In genomic region chrX:41389311-41389888, GRCh38 we compare ENCODE assay signal across 23 cellular contexts. TPM values are rescaled to one million over a fixed set of nuclear protein-coding genes. Genes with fewer than 3 reads are reported as not detected.
DNase-seq lines count a peak whose midpoint lies in the region; ATAC-seq, FAIRE-seq and TF ChIP-seq lines count a peak whose summit lies in the region.
"Had no signal": no experiment of that assay in that cellular context is flagged by ENCODE, and none has a peak within 500 bp of the region (broad histone marks: within the 10 kb centered on the region; RNA-seq: fewer than 3 reads in every experiment).

No MANE protein-coding gene starts in this region.

- POLR2A ChIA-PET in activated CD4-positive, alpha-beta T cell treated with anti-CD3 and anti-CD28 coated beads, Interleukin-2, amount 10 ng/mL, durations not matched to agents 7 days and 5 days (lab: Charles Lee), result no interaction called here

- DNase-seq in activated CD4-positive, alpha-beta T cell treated with anti-CD3 and anti-CD28 coated beads, Interleukin-2, amount 10 ng/mL, durations not matched to agents 7 days and 5 days, result no peak
- no peak for DNase-seq in activated CD4-positive, alpha-beta T cell treated with anti-CD3 and anti-CD28 coated beads, Interleukin-2, amount 50 U/mL, for 4 hours
- peak; percentile 63 for DNase-seq in mucosa of gallbladder (ENCODE audit: low spot score)
- no peak for DNase-seq in osteocyte (ENCODE audit: extremely low spot score, unreplicated experiment)
- DNase-seq in CD1c-positive myeloid dendritic cell (ENCODE audit: extremely low spot score), result no peak
- DNase-seq: CD8-positive, alpha-beta T cell; DMS79 treated with DMSO at 0.1 percent for 48 hours; GOT3; MV-4-11; NCI-H1436; NCI-H2029 treated with DMSO at 0.1 percent for 48 hours; NCI-H510A; NCI-H774; PC-9 had no signal

- FAIRE-seq in colon (lab: Jason Lieb, UNC), result peak; percentile 45
- FAIRE-seq: D721Med had no signal

- H3K4me1 Mint-ChIP-seq in activated CD4-positive, alpha-beta T cell treated with anti-CD3 and anti-CD28 coated beads, Interleukin-2, amount 10 ng/mL, durations not matched to agents 7 days and 5 days, result peaks cover 9% of the 10 kb centered on the region
- H3K4me1 Mint-ChIP-seq in osteocyte (ENCODE audit: unreplicated experiment), result no peaks in the 10 kb centered on the region

- CTCF ChIA-PET in activated CD4-positive, alpha-beta T cell treated with anti-CD3 and anti-CD28 coated beads, Interleukin-2, amount 10 ng/mL, durations not matched to agents 7 days and 5 days (lab: Charles Lee), result interaction anchor here (2.7 kb wide), 1 partner anchor 10 kb away, joined by 9 read pairs; no protein-coding TSS in a partner anchor

- ATAC-seq in GM18511 (IDR thresholded peaks at IDR 0.05; ENCODE audit: unreplicated experiment), result no peak
- ATAC-seq: CD8-positive, alpha-beta T cell; Right ventricle myocardium inferior had no signal

- H3K9me3 Mint-ChIP-seq in activated CD4-positive, alpha-beta T cell treated with anti-CD3 and anti-CD28 coated beads, Interleukin-2, amount 10 ng/mL, durations not matched to agents 7 days and 5 days, result no peaks in the 10 kb centered on the region
- H3K9me3 Mint-ChIP-seq in osteocyte (ENCODE audit: unreplicated experiment), result peaks cover 4% of the 10 kb centered on the region
- H3K9me3 Mint-ChIP-seq: CD8-positive, alpha-beta T cell had no signal

- TF ChIP-seq CTCF in osteocyte (IDR thresholded peaks at IDR 0.05), result no peak

- H3K27ac ChIP-seq in urinary bladder (ENCODE audit: low read depth), result peak overlapping the region; percentile 2
- H3K27ac ChIP-seq: 22Rv1, PC-9 had no signal

- 83% methylated on average over 6 of the region's 6 CpGs for WGBS in urinary bladder

- H3K4me3 Mint-ChIP-seq in activated CD4-positive, alpha-beta T cell treated with anti-CD3 and anti-CD28 coated beads, Interleukin-2, amount 10 ng/mL, durations not matched to agents 7 days and 5 days, result no peak overlapping the region
- no peak overlapping the region for H3K4me3 Mint-ChIP-seq in osteocyte (ENCODE audit: unreplicated experiment)
- H3K4me3 Mint-ChIP-seq: CD8-positive, alpha-beta T cell had no signal

- peak overlapping the region; percentile 19 for H3K27ac Mint-ChIP-seq in activated CD4-positive, alpha-beta T cell treated with anti-CD3 and anti-CD28 coated beads, Interleukin-2, amount 10 ng/mL, durations not matched to agents 7 days and 5 days
- no peak overlapping the region for H3K27ac Mint-ChIP-seq in osteocyte (ENCODE audit: unreplicated experiment)
- H3K27ac Mint-ChIP-seq: CD8-positive, alpha-beta T cell had no signal

- no peaks in the 10 kb centered on the region for H3K36me3 ChIP-seq in urinary bladder (ENCODE audit: insufficient read depth)

- H3K4me1 ChIP-seq in urinary bladder (ENCODE audit: insufficient read depth), result no peaks in the 10 kb centered on the region

- no peak overlapping the region for H3K4me3 ChIP-seq in urinary bladder (ENCODE audit: low read depth, low read length)
- H3K4me3 ChIP-seq: PC-9 had no signal

- peaks cover 1% of the 10 kb centered on the region for H3K36me3 Mint-ChIP-seq in activated CD4-positive, alpha-beta T cell treated with anti-CD3 and anti-CD28 coated beads, Interleukin-2, amount 10 ng/mL, durations not matched to agents 7 days and 5 days (ENCODE audit: low read depth)
- H3K36me3 Mint-ChIP-seq in osteocyte (ENCODE audit: unreplicated experiment), result no peaks in the 10 kb centered on the region
- H3K36me3 Mint-ChIP-seq: CD8-positive, alpha-beta T cell had no signal

- H3K27me3 Mint-ChIP-seq in activated CD4-positive, alpha-beta T cell treated with anti-CD3 and anti-CD28 coated beads, Interleukin-2, amount 10 ng/mL, durations not matched to agents 7 days and 5 days, result no peaks in the 10 kb centered on the region
- H3K27me3 Mint-ChIP-seq in osteocyte (ENCODE audit: unreplicated experiment), result no peaks in the 10 kb centered on the region

RNA-seq across cellular contexts. Expression of gene DDX3X, which starts 55.4 kb away (rescaled TPM):
- total RNA-seq in activated CD4-positive, alpha-beta T cell treated with anti-CD3 and anti-CD28 coated beads, Interleukin-2, amount 10 ng/mL, durations not matched to agents 7 days and 5 days, result 100 to 1,000 TPM; 181 to 227 TPM
- total RNA-seq in mucosa of gallbladder (254 TPM), urinary bladder (261 TPM), osteocyte (212 and 215 TPM in 2 replicates)
- polyA plus RNA-seq in urinary bladder, result 124 TPM

RNA-seq across cellular contexts. Expression of gene NYX, which starts 57.7 kb away (rescaled TPM):
- total RNA-seq in activated CD4-positive, alpha-beta T cell treated with anti-CD3 and anti-CD28 coated beads, Interleukin-2, amount 10 ng/mL, durations not matched to agents 7 days and 5 days, result not detected
- total RNA-seq in mucosa of gallbladder (not detected), urinary bladder (not detected), osteocyte (not detected in 2 replicates)
- polyA plus RNA-seq in urinary bladder, result not detected
- total RNA-seq: CD8-positive, alpha-beta T cell; G401; HT1080; PC-9; Right ventricle myocardium inferior had no signal
- polyA plus RNA-seq: BJ had no signal
